In the genomic region with DNA sequence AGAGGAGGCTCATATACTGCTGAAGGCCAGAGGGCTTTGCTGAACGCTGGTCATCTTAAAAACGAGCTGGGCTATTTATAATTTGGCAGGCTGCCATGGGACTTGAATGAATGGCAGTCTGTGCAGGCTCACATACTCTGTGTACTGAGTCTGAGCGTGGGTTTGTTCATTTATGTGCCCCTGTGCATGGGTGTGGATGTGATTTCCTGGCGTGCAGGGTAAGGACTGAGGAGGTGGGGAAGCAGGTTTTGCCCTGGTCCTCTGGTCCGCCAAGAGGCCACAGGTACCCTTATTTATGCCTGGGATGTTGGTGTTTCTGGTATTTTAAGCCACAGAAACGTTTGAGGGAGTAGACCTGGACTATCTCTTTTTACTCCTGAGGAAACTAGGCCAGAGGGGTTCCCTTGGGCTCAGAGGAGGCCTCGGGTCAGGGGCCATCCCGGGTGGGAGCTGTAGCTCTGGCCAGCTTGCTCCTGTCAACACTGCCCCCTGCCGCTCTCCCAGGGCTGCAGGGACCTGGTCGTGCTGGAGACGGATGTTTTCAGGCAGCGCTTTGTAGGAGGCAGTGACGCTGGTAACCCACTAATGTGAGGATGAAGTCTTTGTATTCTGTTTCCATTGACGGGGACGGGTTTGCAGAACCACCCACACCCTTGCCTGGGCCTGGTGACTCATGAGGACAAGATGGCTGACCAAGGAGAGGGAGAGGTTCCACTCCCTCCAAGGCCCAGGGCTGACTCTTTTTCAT, we compare ENCODE assay signal across 8 cellular contexts.
DNase-seq lines count a peak whose midpoint lies in the region; ATAC-seq, FAIRE-seq and TF ChIP-seq lines count a peak whose summit lies in the region.

No MANE protein-coding gene starts in this region.

- peak overlapping the region; percentile 27 for H2AFZ ChIP-seq in keratinocyte (ENCODE audit: control insufficient read depth, low read length)

- peaks cover 3% of the 10 kb centered on the region for H3K9me3 ChIP-seq in keratinocyte (ENCODE audit: control insufficient read depth, low read depth, low read length)

- peak overlapping the region; percentile 45 for H3K27ac ChIP-seq in keratinocyte (ENCODE audit: control insufficient read depth, insufficient read depth, low read length)

- dilution Hi-C loops in keratinocyte (cut with MboI; ENCODE audit: extremely low pct_ligation_motif_present, low sequenced_read_pairs) = no loop called here

- DNase-seq in NCI-H526 (lab: John Stamatoyannopoulos, UW) (peak; percentile 39 to 60), NCI-H526 treated with DMSO at 0.1 percent for 48 hours (lab: John Stamatoyannopoulos, UW) (no peak), NCI-H1092 (lab: John Stamatoyannopoulos, UW) (peak; percentile 54), cardiac fibroblast (ENCODE audit: low read depth in 2 of 2) (peak; percentile 89 to 91), keratinocyte (ENCODE audit: low read depth, low spot score) (peak; percentile 50)
- DNase-seq in activated CD4-positive, CD25-positive, alpha-beta regulatory T cell treated with anti-CD3 and anti-CD28 coated beads, Interleukin-2, amount 50 U/mL, for 72 hours = peak; percentile 71
- DNase-seq in stimulated activated CD4-positive, alpha-beta T cell treated with anti-CD3 and anti-CD28 coated beads, Interleukin-15, amount 100 ng/mL, for 24 hours = peak; percentile 90

- peak; percentile 78 for TF ChIP-seq CTCF in cardiac fibroblast (IDR thresholded peaks at IDR 0.05; ENCODE audit: low read depth, low read length)
- TF ChIP-seq CTCF in keratinocyte (optimal IDR thresholded peaks at IDR 0.05 in 1 of 3, IDR thresholded peaks at IDR 0.05 in 1 of 3, conservative IDR thresholded peaks at IDR 0.05 in 1 of 3; ENCODE audit: extremely low read depth in 1 of 3, insufficient read depth in 2 of 3, low read length in 3 of 3) = peak in 2 of 3 experiments; percentile 16 to 37

- no peaks in the 10 kb centered on the region for H3K36me3 ChIP-seq in keratinocyte (ENCODE audit: control insufficient read depth in 2 of 2, extremely low read depth in 1 of 2, insufficient read depth in 2 of 2, low read length in 2 of 2)

- peaks cover 32% of the 10 kb centered on the region for H3K4me1 ChIP-seq in keratinocyte (ENCODE audit: control insufficient read depth, extremely low read depth, insufficient read depth, low read length)

- no peaks in the 10 kb centered on the region for H3K27me3 ChIP-seq in keratinocyte (ENCODE audit: control insufficient read depth, extremely low read depth, insufficient read depth, low read length)

- H3K9ac ChIP-seq in keratinocyte (ENCODE audit: control insufficient read depth, extremely low read depth, insufficient read depth, low read length) = peak overlapping the region; percentile 9

- no peak for ATAC-seq in GM19467 (IDR thresholded peaks at IDR 0.05; ENCODE audit: unreplicated experiment)

- no peaks in the 10 kb centered on the region for H4K20me1 ChIP-seq in keratinocyte (ENCODE audit: control insufficient read depth, extremely low read depth, insufficient read depth, low read length)

- peak overlapping the region; percentile 49 for H3K4me2 ChIP-seq in keratinocyte (ENCODE audit: control insufficient read depth, extremely low read depth, insufficient read depth, low read depth, low read length)

- H3K79me2 ChIP-seq in keratinocyte (ENCODE audit: control insufficient read depth, insufficient read depth, low read length) = no peaks in the 10 kb centered on the region

- H3K9me1 ChIP-seq in keratinocyte (ENCODE audit: control insufficient read depth, extremely low read depth, insufficient read depth, low read length) = no peaks in the 10 kb centered on the region

- FAIRE-seq in keratinocyte (lab: Jason Lieb, UNC) = peak; percentile 81

- no peak overlapping the region for H3K4me3 ChIP-seq in cardiac fibroblast (replicated peaks in 1 of 2; ENCODE audit: low read depth in 2 of 2, low read length in 2 of 2)
- H3K4me3 ChIP-seq in keratinocyte (ENCODE audit: control insufficient read depth in 2 of 3, extremely low read depth in 1 of 3, insufficient read depth in 2 of 3, low read depth in 1 of 3, low read length in 3 of 3) = no peak overlapping the region
